13 cellular contexts compared by ENCODE assay signal in genomic region chr2:120310136-120310535, GRCh38. TPM values are rescaled to one million over a fixed set of nuclear protein-coding genes. Genes with fewer than 3 reads are reported as not detected.
DNase-seq lines count a peak whose midpoint lies in the region; ATAC-seq and TF ChIP-seq lines count a peak whose summit lies in the region.
"Had no signal": no experiment of that assay in that cellular context is flagged by ENCODE, and none has a peak within 500 bp of the region (broad histone marks: within the 10 kb centered on the region; RNA-seq: fewer than 3 reads in every experiment).

No MANE protein-coding gene starts in this region.

- no peaks in the 10 kb centered on the region for H3K36me3 ChIP-seq in DOHH2 (ENCODE audit: control insufficient read depth, low read length)
- no peaks in the 10 kb centered on the region; the same call in 1 of the 2 replicates for H3K36me3 ChIP-seq in PC-3 (ENCODE audit: low read depth, low read length)
- no peaks in the 10 kb centered on the region for H3K36me3 ChIP-seq in hepatocyte (replicated peaks; ENCODE audit: insufficient read depth, low read depth)

- H3K4me1 ChIP-seq in DOHH2 (ENCODE audit: control insufficient read depth, low read length) (peaks cover 67% of the 10 kb centered on the region), PC-3 (ENCODE audit: insufficient read depth, low read length) (peaks cover 4% of the 10 kb centered on the region; the same call in 1 of the 2 replicates), hepatocyte (ENCODE audit: insufficient read depth) (no peaks in the 10 kb centered on the region)

- POLR2A ChIA-PET in PC-3 (lab: Charles Lee; ENCODE audit: unreplicated experiment): no interaction called here

- H3K9me3 ChIP-seq in DOHH2 (ENCODE audit: control insufficient read depth, insufficient read depth, low read length) (no peaks in the 10 kb centered on the region), PC-3 (ENCODE audit: low read length) (no peaks in the 10 kb centered on the region), hepatocyte (ENCODE audit: low read depth) (no peaks in the 10 kb centered on the region)

- no peaks in the 10 kb centered on the region for H3K79me2 ChIP-seq in DOHH2 (ENCODE audit: control insufficient read depth, low read length)
- no peaks in the 10 kb centered on the region for H3K79me2 ChIP-seq in PC-3 (ENCODE audit: low read length)
- no peaks in the 10 kb centered on the region for H3K79me2 ChIP-seq in hepatocyte

- H3K27me3 ChIP-seq in DOHH2 (ENCODE audit: control insufficient read depth, low read length) (no peaks in the 10 kb centered on the region), PC-3 (ENCODE audit: low read length) (no peaks in the 10 kb centered on the region), hepatocyte (no peaks in the 10 kb centered on the region)

- H3K27ac ChIP-seq in DOHH2 (ENCODE audit: low read depth, low read length) (peak overlapping the region; percentile 70), PC-3 (ENCODE audit: low read length) (no peak overlapping the region), hepatocyte (no peak overlapping the region)
- H3K27ac ChIP-seq: PC-9 had no signal

- intact Hi-C loops in PC-3 (cut with micrococcal nuclease): no loop called here

- H3F3A ChIP-seq in DOHH2 (ENCODE audit: control insufficient read depth, insufficient read depth) (peaks cover 4% of the 10 kb centered on the region; the same call in 1 of the 2 replicates), PC-3 (ENCODE audit: low read length, unreplicated experiment) (no peaks in the 10 kb centered on the region)

- H3K9me2 ChIP-seq in DOHH2 (replicated peaks; ENCODE audit: control insufficient read depth, low read length) (no peaks in the 10 kb centered on the region), PC-3 (replicated peaks; ENCODE audit: low read length) (no peaks in the 10 kb centered on the region), hepatocyte (replicated peaks; ENCODE audit: insufficient read depth) (no peaks in the 10 kb centered on the region)

- ATAC-seq in GM19035 (IDR thresholded peaks at IDR 0.05; ENCODE audit: unreplicated experiment): peak; percentile 63
- ATAC-seq in HG02642 (IDR thresholded peaks at IDR 0.05; ENCODE audit: poor library complexity, unreplicated experiment): peak; percentile 61
- peak; percentile 40 for ATAC-seq in HG03571 (IDR thresholded peaks at IDR 0.05; ENCODE audit: unreplicated experiment)
- no peak for ATAC-seq in PC-3

- H3K4me2 ChIP-seq in DOHH2 (ENCODE audit: low read length) (peak overlapping the region; percentile 52), PC-3 (ENCODE audit: low read length) (no peak overlapping the region), hepatocyte (no peak overlapping the region)
- H3K4me2 ChIP-seq: PC-9 had no signal

- CTCF ChIA-PET in PC-3 (lab: Charles Lee): no interaction called here

- DNase-seq in PC-3 (no peak), KG1 (lab: John Stamatoyannopoulos, UW) (no peak), hepatocyte (ENCODE audit: low spot score) (no peak)
- no peak for DNase-seq in stimulated activated CD4-positive, alpha-beta T cell treated with anti-CD3 and anti-CD28 coated beads, Interleukin-4, amount 100 ng/mL, for 24 hours
- DNase-seq: anterior cingulate cortex; effector CD8-positive, alpha-beta T cell; NCI-H1436 treated with DMSO at 0.1 percent for 48 hours; PC-9 had no signal

- no peaks in the 10 kb centered on the region for H4K20me1 ChIP-seq in DOHH2 (ENCODE audit: control insufficient read depth, insufficient read depth, low read depth, low read length)
- no peaks in the 10 kb centered on the region for H4K20me1 ChIP-seq in PC-3 (ENCODE audit: low read length)
- H4K20me1 ChIP-seq in hepatocyte (ENCODE audit: insufficient read depth, poor library complexity, severe bottlenecking): no peaks in the 10 kb centered on the region

- H3K4me3 ChIP-seq in DOHH2 (ENCODE audit: low read length): peak overlapping the region; percentile 41
- no peak overlapping the region for H3K4me3 ChIP-seq in PC-3 (ENCODE audit: low read length)
- no peak overlapping the region for H3K4me3 ChIP-seq in hepatocyte
- H3K4me3 ChIP-seq: lung, PC-9 had no signal

- WGBS in hepatocyte (ENCODE audit: low lambda C conversion rate, missing lambda C conversion rate): 85% methylated on average over 6 of the region's 6 CpGs

- H3K9ac ChIP-seq in PC-3 (ENCODE audit: low read length): no peak overlapping the region

- TF ChIP-seq CTCF in DOHH2 (IDR thresholded peaks at IDR 0.05; ENCODE audit: low read depth, low read length, poor library complexity, severe bottlenecking): no peak
- TF ChIP-seq CTCF in PC-3 (conservative IDR thresholded peaks at IDR 0.05; ENCODE audit: low read depth, low read length): no peak
- no peak for TF ChIP-seq CTCF in hepatocyte (IDR thresholded peaks at IDR 0.05; ENCODE audit: poor library complexity)

- H2AFZ ChIP-seq in PC-3 (ENCODE audit: low read length) (no peak overlapping the region), hepatocyte (no peak overlapping the region)
- H2AFZ ChIP-seq: PC-9 had no signal

- no TSS peak for BruUV-seq in PC-3 (replicated peaks; lab: Mats Ljungman, UMichigan)

RNA-seq across cellular contexts. Expression of gene INHBB, which starts 35.8 kb away (rescaled TPM):
- total RNA-seq in PC-3 (2014; rRNA removed) (223 and 269 TPM in 2 replicates), hepatocyte (4.4 and 6.6 TPM in 2 replicates)
- 1.3 and 2.7 TPM in 2 replicates for polyA plus RNA-seq in hepatocyte

RNA-seq across cellular contexts. Expression of gene RALB, which starts 57.5 kb away (rescaled TPM):
- total RNA-seq in PC-3 (2014; rRNA removed) (49.1 and 57.9 TPM in 2 replicates), hepatocyte (66.8 and 68.2 TPM in 2 replicates)
- polyA plus RNA-seq in hepatocyte: 57.5 and 74.4 TPM in 2 replicates

Comparison
In these comparisons a context has a peak if more than half of its experiments do, and no peak if none do; other contexts are left out.
1. RNA of gene INHBB, which starts 35.8 kb away (total RNA-seq): 223 to 269 TPM in PC-3; 4.4 to 6.6 TPM in hepatocyte; every median in the first group is over 10 times any median in the second.